ENCODE assay signal across 10 cellular contexts in genomic region chr9:93099551-93100264, GRCh38. TPM values are rescaled to one million over a fixed set of nuclear protein-coding genes. Genes with fewer than 3 reads are reported as not detected.
DNase-seq lines count a peak whose midpoint lies in the region; ATAC-seq and TF ChIP-seq lines count a peak whose summit lies in the region.
"Had no signal": no experiment of that assay in that cellular context is flagged by ENCODE, and none has a peak within 500 bp of the region (broad histone marks: within the 10 kb centered on the region; RNA-seq: fewer than 3 reads in every experiment).

No MANE protein-coding gene starts in this region.

- CTCF ChIA-PET in MCF 10A (lab: Yijun Ruan, JAX) = interaction anchor here (0.5 to 3.8 kb wide), 3 partner anchors 10 to 203 kb away, joined by 3 to 35 read pairs (median 3); no protein-coding TSS in a partner anchor

- intact Hi-C loops in breast epithelium (cut with DNase I; ENCODE audit: low total_unique reads) (loop anchor here (5.0 kb wide), 1 partner anchor 33 kb away; the partner anchor contains the start of gene NINJ1), MCF 10A (cut with micrococcal nuclease) (loop anchor here (5.0 kb wide), 1 partner anchor 33 kb away; the partner anchor contains the start of gene NINJ1), ascending aorta (cut with DNase I) (loop anchor here (2.0 to 10.0 kb wide), 5 partner anchors 19 to 985 kb away; partner anchors contain the start of genes FAM120A, FAM120AOS and SPTLC1), uterus (cut with DNase I; ENCODE audit: low total_unique reads) (no loop called here)

- ATAC-seq in naive B cell (ENCODE audit: low read depth in 2 of 2) (no peak), GM18868 (IDR thresholded peaks at IDR 0.05; ENCODE audit: unreplicated experiment) (no peak)

- H3K4me1 ChIP-seq in breast epithelium (peaks cover 0 to 28% of the 10 kb centered on the region in 2 donors), ascending aorta (peaks cover 22 to 33% of the 10 kb centered on the region in 2 donors), uterus (peaks cover 6 to 25% of the 10 kb centered on the region in 2 donors)
- H3K4me1 ChIP-seq: BE2C had no signal

- H3K36me3 ChIP-seq in breast epithelium (no peaks in the 10 kb centered on the region), ascending aorta (peaks cover 0 to 12% of the 10 kb centered on the region in 2 donors), uterus (no peaks in the 10 kb centered on the region)
- H3K36me3 ChIP-seq: BE2C had no signal

- POLR2A ChIA-PET in MCF 10A (lab: Yijun Ruan, JAX) = interaction anchor here (0.6 to 4.7 kb wide), 3 partner anchors 9 to 339 kb away, joined by 4 to 37 read pairs (median 10); partner anchors contain the start of gene NINJ1

- H3K4me3 Mint-ChIP-seq in MCF 10A (ENCODE audit: unreplicated experiment) (no peak overlapping the region), naive B cell (peak overlapping the region in 5 of 8 donors; percentile 11 to 83 (median 58))

- H3K36me3 Mint-ChIP-seq in MCF 10A (ENCODE audit: insufficient read depth, unreplicated experiment) (peaks cover 10% of the 10 kb centered on the region), naive B cell (peaks cover 7 to 8% of the 10 kb centered on the region in 2 donors)

- H3K4me1 Mint-ChIP-seq in MCF 10A (ENCODE audit: insufficient read depth, unreplicated experiment) = peaks cover 23% of the 10 kb centered on the region
- H3K4me1 Mint-ChIP-seq in naive B cell = peaks cover 19 to 35% (median 28%) of the 10 kb centered on the region in 3 donors

- peak overlapping the region; percentile 62 to 96 for H3K27ac ChIP-seq in breast epithelium
- peak overlapping the region; percentile 96 to 97 for H3K27ac ChIP-seq in ascending aorta
- H3K27ac ChIP-seq in uterus = peak overlapping the region; percentile 81 to 99

- H3K9me3 ChIP-seq in breast epithelium (no peaks in the 10 kb centered on the region), ascending aorta (peaks cover 0 to 10% of the 10 kb centered on the region in 2 donors), uterus (peaks cover 0 to 10% of the 10 kb centered on the region in 2 donors)
- H3K9me3 ChIP-seq: BE2C had no signal

- H3K27me3 ChIP-seq in breast epithelium = no peaks in the 10 kb centered on the region
- H3K27me3 ChIP-seq in ascending aorta = no peaks in the 10 kb centered on the region
- H3K27me3 ChIP-seq in uterus = no peaks in the 10 kb centered on the region
- H3K27me3 ChIP-seq: BE2C had no signal

- H3K27ac Mint-ChIP-seq in MCF 10A (ENCODE audit: low read depth, unreplicated experiment) = no peak overlapping the region
- H3K27ac Mint-ChIP-seq in naive B cell = no peak overlapping the region

- TF ChIP-seq POLR2A in breast epithelium (IDR thresholded peaks at IDR 0.05) = no peak
- TF ChIP-seq POLR2A in uterus (IDR thresholded peaks at IDR 0.05) = no peak

- peak in 1 of 2 donors; percentile 33 for DNase-seq in breast epithelium (ENCODE audit: low spot score in 2 of 2)
- DNase-seq in MCF 10A (ENCODE audit: unreplicated experiment) = no peak
- DNase-seq in ascending aorta (ENCODE audit: low spot score in 2 of 2) = peak; percentile 7 to 63
- DNase-seq in naive B cell = no peak
- DNase-seq in uterus = peak in 1 of 2 donors; percentile 18
- DNase-seq in NCI-H2081 (lab: John Stamatoyannopoulos, UW) = no peak
- DNase-seq in activated CD4-positive, alpha-beta T cell treated with anti-CD3 and anti-CD28 coated beads, Interleukin-2, amount 50 U/mL, for 48 hours = no peak
- DNase-seq: BE2C, retina had no signal

- H3K9me3 Mint-ChIP-seq in MCF 10A (ENCODE audit: unreplicated experiment) (peaks cover 5% of the 10 kb centered on the region), naive B cell (peaks cover under 1 to 14% (median 10%) of the 10 kb centered on the region in 7 donors)

- no peak overlapping the region for H3K4me3 ChIP-seq in breast epithelium
- no peak overlapping the region for H3K4me3 ChIP-seq in ascending aorta
- no peak overlapping the region for H3K4me3 ChIP-seq in uterus

- TF ChIP-seq CTCF in breast epithelium (IDR thresholded peaks at IDR 0.05) (no peak), MCF 10A (IDR thresholded peaks at IDR 0.05; ENCODE audit: unreplicated experiment) (no peak), ascending aorta (IDR thresholded peaks at IDR 0.05) (no peak), uterus (IDR thresholded peaks at IDR 0.05) (no peak)

- H3K27me3 Mint-ChIP-seq in MCF 10A (ENCODE audit: insufficient read depth, unreplicated experiment) (no peaks in the 10 kb centered on the region), naive B cell (no peaks in the 10 kb centered on the region)

- no TSS peak for BruUV-seq in MCF 10A (replicated peaks; lab: Mats Ljungman, UMichigan)

RNA-seq across cellular contexts. Expression of gene CARD19, which starts 3.7 kb away (rescaled TPM):
- total RNA-seq in breast epithelium (10 to 100 TPM; 59.0 to 79.3 (median 62.1) TPM), MCF 10A (2022) (34.4 and 36.6 TPM in 2 replicates), ascending aorta (212 TPM), uterus (10 to 100 TPM; 23.7 to 71.4 (median 40.9) TPM)
- polyA plus RNA-seq in naive B cell (ENCODE audit: low read depth in 6 of 6) = 10 to 100 TPM; 18.4 to 37.3 (median 27.4) TPM

RNA-seq across cellular contexts. Expression of gene NINJ1, which starts 34.3 kb away (rescaled TPM):
- 100 to 1,000 TPM in 2 of 3 donors, 10 to 100 TPM in 1; 89.8 to 109 (median 109) TPM for total RNA-seq in breast epithelium
- 51.0 and 64.7 TPM in 2 replicates for total RNA-seq in MCF 10A (2022)
- total RNA-seq in ascending aorta = 156 TPM
- polyA plus RNA-seq in naive B cell (ENCODE audit: low read depth in 6 of 6) = 10 to 100 TPM in 1 of 6 donors, 1 to 10 TPM in 5; 4.3 to 14.2 (median 7.1) TPM
- total RNA-seq in uterus = 10 to 100 TPM; 20.6 to 87.4 (median 44.2) TPM

RNA-seq across cellular contexts. Expression of gene SUSD3, which starts 41.2 kb away (rescaled TPM):
- total RNA-seq in breast epithelium (10 to 100 TPM in 2 of 3 donors, 1 to 10 TPM in 1; 1.3 to 52.4 (median 45.9) TPM), MCF 10A (2022) (not detected in 2 replicates), ascending aorta (not detected), uterus (10 to 100 TPM in 3 of 4 donors, 1 to 10 TPM in 1; 9.3 to 52.7 (median 14.7) TPM)
- 10 to 100 TPM; 35.3 to 70.1 (median 52.5) TPM for polyA plus RNA-seq in naive B cell (ENCODE audit: low read depth in 6 of 6)

Comparison
In these comparisons a context has a peak if more than half of its experiments do, and no peak if none do; other contexts are left out.
1. DNase-seq: peak in ascending aorta (2 of 2); none in MCF 10A (single experiment), naive B cell (single experiment), NCI-H2081 (0 of 2) and activated CD4-positive, alpha-beta T cell treated with anti-CD3 and anti-CD28 coated beads, Interleukin-2, amount 50 U/mL, for 48 hours (0 of 2).
2. Peak in every context shown above with its lines, with median percentiles within 50 percentile points of each other: H3K27ac ChIP-seq.